In genomic region chr7:151194188-151194587, GRCh38 we compare ENCODE assay signal across 35 cellular contexts. TPM values are rescaled to one million over a fixed set of nuclear protein-coding genes. Genes with fewer than 3 reads are reported as not detected.
"Had no signal": no experiment of that assay in that cellular context is flagged by ENCODE, and none has a peak within 500 bp of the region (broad histone marks: within the 10 kb centered on the region; RNA-seq: fewer than 3 reads in every experiment).

No MANE protein-coding gene starts in this region.

- ATAC-seq: gastroesophageal sphincter, left ventricle myocardium superior, pancreas, sciatic nerve had no signal

- H2AFZ ChIP-seq: hepatocyte had no signal

- H3K27me3 ChIP-seq: colonic mucosa, dorsolateral prefrontal cortex, pancreas had no signal

- H3K79me2 ChIP-seq: hepatocyte had no signal

- H3K27ac Mint-ChIP-seq: activated CD4-positive, alpha-beta memory T cell treated with anti-CD3 and anti-CD28 coated beads for 36 hours; activated naive CD4-positive, alpha-beta T cell treated with anti-CD3 and anti-CD28 coated beads for 36 hours; brain; nephron progenitor cell; stimulated activated naive CD8-positive, alpha-beta T cell treated with anti-CD3 and anti-CD28 coated beads, Interleukin-15, Interleukin-2, amounts not matched to agents 100 ng/mL and 50 ng/mL, for 24 hours had no signal

- H3K4me2 ChIP-seq: hepatocyte had no signal

- H3K4me1 ChIP-seq: colonic mucosa, pancreas, prostate gland had no signal

- FAIRE-seq: pancreas, TTC549, urothelium cell line had no signal

- H3K27ac ChIP-seq: cardiac muscle cell, colonic mucosa, dorsolateral prefrontal cortex, gastroesophageal sphincter, hepatocyte, pancreas, prostate gland, skin epidermis, thoracic aorta, VCaP had no signal

- H3K36me3 ChIP-seq: cardiac muscle cell, colonic mucosa, gastroesophageal sphincter, pancreas, prostate gland, thoracic aorta had no signal

- H3K4me3 ChIP-seq: cardiac muscle cell, colonic mucosa, dorsolateral prefrontal cortex, gastroesophageal sphincter, hepatocyte, pancreas, prostate gland, skin epidermis, thoracic aorta had no signal

- H3K9me3 ChIP-seq: colonic mucosa, gastroesophageal sphincter, pancreas, prostate gland, thoracic aorta had no signal

- H3K4me3 Mint-ChIP-seq: activated CD4-positive, alpha-beta memory T cell treated with anti-CD3 and anti-CD28 coated beads for 36 hours; activated naive CD4-positive, alpha-beta T cell treated with anti-CD3 and anti-CD28 coated beads for 36 hours; brain; nephron progenitor cell; stimulated activated naive CD8-positive, alpha-beta T cell treated with anti-CD3 and anti-CD28 coated beads, Interleukin-15, Interleukin-2, amounts not matched to agents 100 ng/mL and 50 ng/mL, for 24 hours had no signal

- H3K36me3 Mint-ChIP-seq: activated CD4-positive, alpha-beta memory T cell treated with anti-CD3 and anti-CD28 coated beads for 36 hours; brain had no signal

- DNase-seq: activated CD4-positive, alpha-beta memory T cell treated with anti-CD3 and anti-CD28 coated beads for 36 hours; activated CD4-positive, alpha-beta T cell treated with anti-CD3 and anti-CD28 coated beads for 4 hours; activated effector memory CD4-positive, alpha-beta T cell treated with anti-CD3 and anti-CD28 coated beads, Interleukin-2, amount 50 U/mL, for 16 hours; activated naive CD4-positive, alpha-beta T cell treated with anti-CD3 and anti-CD28 coated beads for 36 hours; activated T-cell treated with anti-CD3 and anti-CD28 coated beads for 4 hours; anterior cingulate cortex; cerebellar nuclear complex; colonic mucosa; dorsolateral prefrontal cortex; effector memory CD4-positive, alpha-beta T cell; erythroblast; islet precursor cell; left ventricle myocardium superior; nephron progenitor cell; pancreas; stimulated activated CD4-positive, alpha-beta T cell treated with anti-CD3 and anti-CD28 coated beads, Interleukin-12 subunit alpha, Interleukin-12 subunit beta, amount 100 ng/mL, for 4 hours; stimulated activated CD4-positive, alpha-beta T cell treated with anti-CD3 and anti-CD28 coated beads, Interleukin-4, amount 100 ng/mL, for 1 hour; T-helper 9 cell; trophoblast cell had no signal

- H3K9me3 Mint-ChIP-seq: activated CD4-positive, alpha-beta memory T cell treated with anti-CD3 and anti-CD28 coated beads for 36 hours; activated naive CD4-positive, alpha-beta T cell treated with anti-CD3 and anti-CD28 coated beads for 36 hours; brain; nephron progenitor cell; stimulated activated naive CD8-positive, alpha-beta T cell treated with anti-CD3 and anti-CD28 coated beads, Interleukin-15, Interleukin-2, amounts not matched to agents 100 ng/mL and 50 ng/mL, for 24 hours had no signal

RNA-seq across cellular contexts. Expression of gene ASB10, which starts 7.1 kb away (rescaled TPM):
- total RNA-seq: activated CD4-positive, alpha-beta memory T cell treated with anti-CD3 and anti-CD28 coated beads for 36 hours; activated naive CD4-positive, alpha-beta T cell treated with anti-CD3 and anti-CD28 coated beads for 36 hours; colonic mucosa; gastroesophageal sphincter; hepatocyte; lung microvascular endothelial cell; mucosa of gallbladder; pancreas; prostate gland; sciatic nerve; subcutaneous adipose tissue; T-helper 1 cell treated with Interleukin-12 subunit alpha and Interleukin-12 subunit beta and Interleukin-4 antibody, amounts not matched to agents 30 ng/mL and 1 ng/mL, for 36 hours; thoracic aorta had no signal
- polyA plus RNA-seq: cardiac muscle cell, hepatocyte, pancreas had no signal

RNA-seq across cellular contexts. Expression of gene H2BK1, which starts 16.1 kb away (rescaled TPM):
- total RNA-seq: activated CD4-positive, alpha-beta memory T cell treated with anti-CD3 and anti-CD28 coated beads for 36 hours; activated naive CD4-positive, alpha-beta T cell treated with anti-CD3 and anti-CD28 coated beads for 36 hours; cardiac muscle cell; colonic mucosa; gastroesophageal sphincter; hepatocyte; left ventricle myocardium superior; lung microvascular endothelial cell; mucosa of gallbladder; pancreas; sciatic nerve; subcutaneous adipose tissue; thoracic aorta had no signal
- polyA plus RNA-seq: cardiac muscle cell, hepatocyte, pancreas had no signal

RNA-seq across cellular contexts. Expression of gene GBX1, which starts 26.7 kb away (rescaled TPM):
- total RNA-seq: activated CD4-positive, alpha-beta memory T cell treated with anti-CD3 and anti-CD28 coated beads for 36 hours; activated naive CD4-positive, alpha-beta T cell treated with anti-CD3 and anti-CD28 coated beads for 36 hours; colonic mucosa; gastroesophageal sphincter; hepatocyte; lung microvascular endothelial cell; mucosa of gallbladder; pancreas; prostate gland; sciatic nerve; subcutaneous adipose tissue; T-helper 1 cell treated with Interleukin-12 subunit alpha and Interleukin-12 subunit beta and Interleukin-4 antibody, amounts not matched to agents 30 ng/mL and 1 ng/mL, for 36 hours; thoracic aorta had no signal
- polyA plus RNA-seq: hepatocyte, pancreas had no signal
